Comparison of ENCODE assay signal across 8 cellular contexts in the genomic region with DNA sequence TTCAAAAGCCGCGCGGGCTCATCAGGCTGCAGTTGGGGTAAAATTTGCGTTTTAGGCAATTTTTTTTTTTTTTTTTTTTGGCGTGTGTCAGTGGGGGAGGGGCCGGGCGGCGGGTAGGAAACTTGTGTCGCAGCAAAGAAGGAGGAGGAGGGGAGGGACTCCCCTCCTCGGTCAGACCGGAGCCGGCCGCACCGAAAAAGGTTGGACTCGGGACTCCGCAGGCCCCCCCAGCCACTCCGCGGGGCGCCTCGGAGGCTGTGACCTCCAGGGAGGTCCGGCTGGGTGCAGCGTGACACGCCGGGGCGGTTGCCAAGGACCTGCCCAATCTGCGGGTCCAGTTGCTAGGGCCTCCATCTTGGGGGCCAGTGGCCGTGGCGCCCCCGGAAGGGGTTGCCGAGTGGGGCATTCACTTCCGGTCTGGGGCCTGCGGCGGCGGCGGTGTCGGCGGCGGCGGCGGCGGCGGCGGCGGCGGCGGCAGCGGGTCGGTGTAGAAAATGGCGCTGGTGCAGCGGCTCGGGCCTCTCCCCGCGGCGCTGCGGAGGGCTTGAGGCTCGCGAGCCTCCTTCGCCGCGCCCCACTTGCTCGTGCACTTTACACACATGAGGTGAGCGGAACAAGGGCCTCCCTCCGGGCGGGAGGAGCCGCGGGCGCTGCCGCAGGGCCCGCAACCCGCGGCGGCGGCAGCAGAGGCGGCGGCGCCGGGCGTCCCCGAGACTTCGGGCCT. TPM values are rescaled to one million over a fixed set of nuclear protein-coding genes. Genes with fewer than 3 reads are reported as not detected.
DNase-seq lines count a peak whose midpoint lies in the region; ATAC-seq, FAIRE-seq and TF ChIP-seq lines count a peak whose summit lies in the region.

A gene (plus strand): TSS at position 409 of the 724 bp plus-strand sequence. CDS start 191 bp downstream, at position 600.

- BruUV-seq in PC-9 (replicated peaks; lab: Mats Ljungman, UMichigan): no TSS peak

- H3K4me1 Mint-ChIP-seq in activated T-cell treated with anti-CD3 and anti-CD28 coated beads, Interleukin-2, amount 50 U/mL, for 4 hours (ENCODE audit: low read depth): peaks cover 41% of the 10 kb centered on the region

- no peaks in the 10 kb centered on the region for H3K27me3 Mint-ChIP-seq in activated T-cell treated with anti-CD3 and anti-CD28 coated beads, Interleukin-2, amount 50 U/mL, for 4 hours (ENCODE audit: low read depth)

- peak within 1 kb of the TSS; percentile 74 for H2AFZ ChIP-seq in PC-9

- intact Hi-C loops in PC-9 (cut with micrococcal nuclease; ENCODE audit: unreplicated experiment): loop anchor here (1.0 kb wide), 2 partner anchors 28 to 83 kb away; no protein-coding TSS in a partner anchor

- FAIRE-seq in D721Med (lab: Jason Lieb, UNC): no peak

- under 1% methylated on average over 80 of the region's 80 CpGs for WGBS in HUES64

- H3K27ac ChIP-seq in HUES64 (ENCODE audit: low read depth, low read length): peak within 1 kb of the TSS; percentile 98
- peak within 1 kb of the TSS; percentile 69 for H3K27ac ChIP-seq in PC-9
- peak within 1 kb of the TSS; percentile 85 for H3K27ac ChIP-seq in muscle layer of colon (ENCODE audit: low read depth, low read length)

- H3K9me2 ChIP-seq in PC-9 (ENCODE audit: insufficient read depth): no peaks in the 10 kb centered on the region

- DNase-seq in D721Med (ENCODE audit: insufficient read length, low spot score): peak; percentile 77
- DNase-seq in PC-9: peak; percentile 77 to 94
- DNase-seq in activated T-cell treated with anti-CD3 and anti-CD28 coated beads, Interleukin-2, amount 50 U/mL, for 4 hours: peak; percentile 67
- DNase-seq in stimulated activated CD8-positive, alpha-beta memory T cell treated with anti-CD3 and anti-CD28 coated beads, Interleukin-7, amount 100 ng/mL, for 24 hours (ENCODE audit: low read depth): peak; percentile 62

- peak within 1 kb of the TSS; percentile 85 for H3K4me2 ChIP-seq in PC-9

- peak within 1 kb of the TSS; percentile 99 for H3K4me3 Mint-ChIP-seq in activated T-cell treated with anti-CD3 and anti-CD28 coated beads, Interleukin-2, amount 50 U/mL, for 4 hours

- peaks cover 24% of the 10 kb centered on the region for H3K36me3 Mint-ChIP-seq in activated T-cell treated with anti-CD3 and anti-CD28 coated beads, Interleukin-2, amount 50 U/mL, for 4 hours (ENCODE audit: insufficient read depth)

- H3K27me3 ChIP-seq in HUES64 (ENCODE audit: insufficient read depth, low read length): no peaks in the 10 kb centered on the region
- H3K27me3 ChIP-seq in PC-9 (ENCODE audit: insufficient read depth, low read depth): no peaks in the 10 kb centered on the region
- no peaks in the 10 kb centered on the region for H3K27me3 ChIP-seq in muscle layer of colon (ENCODE audit: control insufficient read depth in 1 of 2, insufficient read depth in 2 of 2, low read length in 2 of 2)

- peak; percentile 92 for ATAC-seq in GM21423 (IDR thresholded peaks at IDR 0.05; ENCODE audit: unreplicated experiment)
- ATAC-seq in activated T-cell treated with anti-CD3 and anti-CD28 coated beads, Interleukin-2, amount 50 U/mL, for 4 hours: peak; percentile 77 to 84
- peak; percentile 92 for ATAC-seq in esophagus mucosa

- H4K20me1 ChIP-seq in PC-9 (ENCODE audit: insufficient read depth): peaks cover 14% of the 10 kb centered on the region

- no peaks in the 10 kb centered on the region for H3K9me3 ChIP-seq in HUES64 (ENCODE audit: insufficient read depth, low read depth, low read length)
- H3K9me3 ChIP-seq in PC-9 (ENCODE audit: insufficient read depth, low read depth): no peaks in the 10 kb centered on the region
- no peaks in the 10 kb centered on the region for H3K9me3 ChIP-seq in muscle layer of colon (ENCODE audit: low read length)

- H3K4me3 ChIP-seq in HUES64 (ENCODE audit: low read length): peak within 1 kb of the TSS; percentile 100
- H3K4me3 ChIP-seq in PC-9: peak within 1 kb of the TSS; percentile 83
- peak within 1 kb of the TSS; percentile 90 to 99 for H3K4me3 ChIP-seq in muscle layer of colon (ENCODE audit: low read depth in 1 of 2, low read length in 2 of 2)

- TF ChIP-seq CTCF in D721Med (IDR thresholded peaks at IDR 0.05; ENCODE audit: insufficient read depth, missing control alignments): no peak
- no peak for TF ChIP-seq CTCF in PC-9 (conservative IDR thresholded peaks at IDR 0.05)

- H3K9me3 Mint-ChIP-seq in activated T-cell treated with anti-CD3 and anti-CD28 coated beads, Interleukin-2, amount 50 U/mL, for 4 hours: no peaks in the 10 kb centered on the region

- H3K36me3 ChIP-seq in HUES64 (ENCODE audit: insufficient read depth, low read length) (peaks cover 26% of the 10 kb centered on the region), PC-9 (ENCODE audit: low read depth) (peaks cover 10% of the 10 kb centered on the region; the same call in 1 of the 2 replicates), muscle layer of colon (ENCODE audit: insufficient read depth, low read length) (peaks cover 4% of the 10 kb centered on the region)

- POLR2A ChIA-PET in PC-9 (lab: Charles Lee; ENCODE audit: unreplicated experiment): interaction anchor here (0.6 to 0.7 kb wide), 2 partner anchors 46 to 70 kb away, joined by 4 to 10 read pairs; no protein-coding TSS in a partner anchor

- peaks cover 49% of the 10 kb centered on the region for H3K79me2 ChIP-seq in PC-9 (ENCODE audit: low read depth)

- CTCF ChIA-PET in PC-9 (lab: Charles Lee): interaction anchor here (0.7 kb wide), 1 partner anchor 78 kb away, joined by 6 read pairs; no protein-coding TSS in a partner anchor

- H3K9ac ChIP-seq in HUES64 (ENCODE audit: low read depth, low read length) (peak within 1 kb of the TSS; percentile 98), muscle layer of colon (ENCODE audit: low read length) (peak within 1 kb of the TSS; percentile 70)

- H3K4me1 ChIP-seq in HUES64 (ENCODE audit: insufficient read depth, low read length) (peaks cover 23% of the 10 kb centered on the region), PC-9 (replicated peaks; ENCODE audit: insufficient read depth) (peaks cover 33% of the 10 kb centered on the region), muscle layer of colon (ENCODE audit: insufficient read depth, low read length) (peaks cover 33% of the 10 kb centered on the region)

- peaks cover 15% of the 10 kb centered on the region for H3F3A ChIP-seq in PC-9 (ENCODE audit: insufficient read depth, low read depth)

RNA-seq across cellular contexts. Expression of the gene that starts here (rescaled TPM):
- 44.5 TPM for polyA plus RNA-seq in HUES64 (2013, experiment 1 of 2)
- polyA plus RNA-seq in HUES64 (2013, experiment 2 of 2): 46.2 TPM
- total RNA-seq in PC-9 (2021) (66.8 and 84.8 TPM in 2 replicates), esophagus mucosa (16.1 TPM)
- total RNA-seq in activated T-cell treated with anti-CD3 and anti-CD28 coated beads, Interleukin-2, amount 50 U/mL, for 4 hours: 10 to 100 TPM; 39.3 to 53.8 (median 43.8) TPM

Comparison
In these comparisons a context has a peak if more than half of its experiments do, and no peak if none do; other contexts are left out.
1. Peak in every context shown above with its lines: DNase-seq, ATAC-seq, H3K4me3 ChIP-seq and H3K27ac ChIP-seq.